ENCODE assay signal across 13 cellular contexts in genomic region chr12:108589028-108589839, GRCh38. TPM values are rescaled to one million over a fixed set of nuclear protein-coding genes. Genes with fewer than 3 reads are reported as not detected.
DNase-seq lines count a peak whose midpoint lies in the region; TF ChIP-seq lines count a peak whose summit lies in the region.
"Had no signal": no experiment of that assay in that cellular context is flagged by ENCODE, and none has a peak within 500 bp of the region (broad histone marks: within the 10 kb centered on the region; RNA-seq: fewer than 3 reads in every experiment).

No MANE protein-coding gene starts in this region.

- no peak overlapping the region for H2BK120ac ChIP-seq in mesendoderm (ENCODE audit: low read depth, low read length)

- H3K4me1 ChIP-seq in BLaER1 treated with 17β-estradiol and CSF1 and Interleukin-3, amounts not matched to agents 10 nM and 100 nM = peaks cover 8 to 13% (median 12%) of the 10 kb centered on the region in 10 experiments
- peaks cover 2% of the 10 kb centered on the region for H3K4me1 ChIP-seq in mesendoderm (ENCODE audit: control insufficient read depth, low read depth, low read length)
- H3K4me1 ChIP-seq: ascending aorta, BE2C had no signal

- H4K8ac ChIP-seq in mesendoderm (ENCODE audit: low read depth, low read length) = no peak overlapping the region

- H3K18ac ChIP-seq in mesendoderm (ENCODE audit: low read length) = peak overlapping the region; percentile 6

- H3K27ac Mint-ChIP-seq in chondrocyte (ENCODE audit: unreplicated experiment) = no peak overlapping the region

- H3K9ac ChIP-seq in BLaER1 treated with 17β-estradiol and CSF1 and Interleukin-3, amounts not matched to agents 10 nM and 100 nM = peak overlapping the region in 4 of 11 experiments; percentile 15 to 37 (median 20); a peak in 3 of 22 replicates
- H3K9ac ChIP-seq in mesendoderm (ENCODE audit: low read length) = no peak overlapping the region

- H3K27me3 ChIP-seq in BLaER1 treated with 17β-estradiol and CSF1 and Interleukin-3, amounts not matched to agents 10 nM and 100 nM = no peaks in the 10 kb centered on the region
- H3K27me3 ChIP-seq in mesendoderm (ENCODE audit: insufficient read depth, low read length, poor library complexity) = no peaks in the 10 kb centered on the region
- H3K27me3 ChIP-seq: ascending aorta, BE2C had no signal

- DNase-seq in NCI-H2081 treated with DMSO at 0.1 percent for 48 hours (lab: John Stamatoyannopoulos, UW) (peak; percentile 9), choroid plexus epithelial cell (ENCODE audit: low read depth) (peak; percentile 74), mesendoderm (peak; percentile 37), chondrocyte (ENCODE audit: low spot score) (no peak), NK-92 (lab: John Stamatoyannopoulos, UW; ENCODE audit: unreplicated experiment) (no peak), medulla oblongata (ENCODE audit: extremely low spot score) (no peak), RKO (ENCODE audit: low spot score) (no peak)
- DNase-seq: activated CD4-positive, CD25-positive, alpha-beta regulatory T cell; activated T-cell treated with anti-CD3 and anti-CD28 coated beads, Interleukin-2, amount 50 U/mL, for 4 hours; BE2C; NCI-H1694 had no signal

- no peak overlapping the region for H4K5ac ChIP-seq in mesendoderm (ENCODE audit: low read length)

- H3K4me1 Mint-ChIP-seq in chondrocyte (ENCODE audit: low read depth) = peaks cover 25% of the 10 kb centered on the region

- H3K23ac ChIP-seq in mesendoderm (ENCODE audit: low read length) = no peak overlapping the region

- no peaks in the 10 kb centered on the region for H3K36me3 ChIP-seq in BLaER1 treated with 17β-estradiol and CSF1 and Interleukin-3, amounts not matched to agents 10 nM and 100 nM
- H3K36me3 ChIP-seq in mesendoderm (ENCODE audit: control insufficient read depth, insufficient read depth, low read length) = no peaks in the 10 kb centered on the region
- H3K36me3 ChIP-seq: ascending aorta, BE2C had no signal

- H3K27ac ChIP-seq in BLaER1 treated with 17β-estradiol and CSF1 and Interleukin-3, amounts not matched to agents 10 nM and 100 nM = no peak overlapping the region
- H3K27ac ChIP-seq in mesendoderm (ENCODE audit: low read depth, low read length) = no peak overlapping the region
- H3K27ac ChIP-seq: ascending aorta had no signal

- peak overlapping the region; percentile 65 for H3K56ac ChIP-seq in mesendoderm (ENCODE audit: low read length)

- no peak overlapping the region for H2BK15ac ChIP-seq in mesendoderm (replicated peaks; ENCODE audit: low read depth)

- H3K4me3 Mint-ChIP-seq in chondrocyte (ENCODE audit: unreplicated experiment) = no peak overlapping the region
- H3K4me3 Mint-ChIP-seq: activated T-cell treated with anti-CD3 and anti-CD28 coated beads, Interleukin-2, amount 50 U/mL, for 4 hours had no signal

- no peak for TF ChIP-seq CTCF in choroid plexus epithelial cell (conservative IDR thresholded peaks at IDR 0.05; ENCODE audit: low read depth, low read length)
- TF ChIP-seq CTCF in chondrocyte (IDR thresholded peaks at IDR 0.05) = no peak

- H3K4ac ChIP-seq in mesendoderm (ENCODE audit: low read depth, low read length) = no peak overlapping the region

- no peaks in the 10 kb centered on the region for H3K36me3 Mint-ChIP-seq in chondrocyte (ENCODE audit: low read depth)

- no peak overlapping the region for H2BK5ac ChIP-seq in mesendoderm (ENCODE audit: low read length)

- H3K79me1 ChIP-seq in mesendoderm (ENCODE audit: low read length) = no peaks in the 10 kb centered on the region

- H3K9me3 Mint-ChIP-seq in chondrocyte (ENCODE audit: low read depth) = no peaks in the 10 kb centered on the region
- H3K9me3 Mint-ChIP-seq: activated T-cell treated with anti-CD3 and anti-CD28 coated beads, Interleukin-2, amount 50 U/mL, for 4 hours had no signal

- no peaks in the 10 kb centered on the region for H3K9me3 ChIP-seq in BLaER1 treated with 17β-estradiol and CSF1 and Interleukin-3, amounts not matched to agents 10 nM and 100 nM (replicated peaks in 1 of 11)
- H3K9me3 ChIP-seq: ascending aorta, BE2C had no signal

- no peaks in the 10 kb centered on the region; a peak in 1 of 22 replicates for H4K20me1 ChIP-seq in BLaER1 treated with 17β-estradiol and CSF1 and Interleukin-3, amounts not matched to agents 10 nM and 100 nM

- H3K79me2 ChIP-seq in mesendoderm (ENCODE audit: control insufficient read depth, insufficient read depth, low read length) = no peaks in the 10 kb centered on the region

- no CpG with 5 or more reads among the region's 15 CpGs for WGBS in mesendoderm (ENCODE audit: extremely low coverage, insufficient coverage, low lambda C conversion rate)

- H3K27me3 Mint-ChIP-seq in chondrocyte (ENCODE audit: low read depth) = no peaks in the 10 kb centered on the region

- no peak overlapping the region for H3K4me3 ChIP-seq in BLaER1 treated with 17β-estradiol and CSF1 and Interleukin-3, amounts not matched to agents 10 nM and 100 nM
- no peak overlapping the region for H3K4me3 ChIP-seq in choroid plexus epithelial cell (ENCODE audit: low read depth, low read length)
- H3K4me3 ChIP-seq in mesendoderm (ENCODE audit: low read length) = no peak overlapping the region
- H3K4me3 ChIP-seq: ascending aorta had no signal

- H3K4me2 ChIP-seq in BLaER1 treated with 17β-estradiol and CSF1 and Interleukin-3, amounts not matched to agents 10 nM and 100 nM = peak overlapping the region; percentile 24 to 63 (median 51); a peak in 19 of 22 replicates
- H3K4me2 ChIP-seq in mesendoderm (ENCODE audit: low read length) = no peak overlapping the region

- H2AK5ac ChIP-seq in mesendoderm (ENCODE audit: low read length) = no peak overlapping the region

RNA-seq across cellular contexts. Expression of gene TMEM119, which starts 8.7 kb away (rescaled TPM):
- 0.14 TPM for polyA plus RNA-seq in mesendoderm (2013, experiment 1 of 2)
- 0.13 TPM for polyA plus RNA-seq in mesendoderm (2013, experiment 2 of 2)
- total RNA-seq in chondrocyte = 46.7 to 122 TPM (median 48.3 TPM) in 3 replicates

RNA-seq across cellular contexts. Expression of gene ISCU, which starts 26.8 kb away (rescaled TPM):
- polyA plus RNA-seq in mesendoderm (2013, experiment 1 of 2) = 67.0 TPM
- 63.2 TPM for polyA plus RNA-seq in mesendoderm (2013, experiment 2 of 2)
- 84.8 to 102 TPM (median 87.8 TPM) in 3 replicates for total RNA-seq in chondrocyte

RNA-seq across cellular contexts. Expression of gene SART3, which starts 28.3 kb away (rescaled TPM):
- polyA plus RNA-seq in mesendoderm (2013, experiment 1 of 2) = 44.4 TPM
- 44.8 TPM for polyA plus RNA-seq in mesendoderm (2013, experiment 2 of 2)
- 33.8 to 36.6 TPM (median 34.8 TPM) in 3 replicates for total RNA-seq in chondrocyte

RNA-seq across cellular contexts. Expression of gene SELPLG, which starts 44.5 kb away (rescaled TPM):
- polyA plus RNA-seq in mesendoderm (2013, experiment 1 of 2) = 0.03 TPM
- polyA plus RNA-seq in mesendoderm (2013, experiment 2 of 2) = 0.11 TPM
- total RNA-seq in chondrocyte = 2.2 to 3.2 TPM (median 2.9 TPM) in 3 replicates

Comparison
In these comparisons a context has a peak if more than half of its experiments do, and no peak if none do; other contexts are left out.
1. DNase-seq: peak in NCI-H2081 treated with DMSO at 0.1 percent for 48 hours (single experiment), choroid plexus epithelial cell (single experiment) and mesendoderm (single experiment); none in chondrocyte (single experiment), NK-92 (single experiment), medulla oblongata (single experiment) and RKO (single experiment).